9 cellular contexts compared by ENCODE assay signal in the genomic region with DNA sequence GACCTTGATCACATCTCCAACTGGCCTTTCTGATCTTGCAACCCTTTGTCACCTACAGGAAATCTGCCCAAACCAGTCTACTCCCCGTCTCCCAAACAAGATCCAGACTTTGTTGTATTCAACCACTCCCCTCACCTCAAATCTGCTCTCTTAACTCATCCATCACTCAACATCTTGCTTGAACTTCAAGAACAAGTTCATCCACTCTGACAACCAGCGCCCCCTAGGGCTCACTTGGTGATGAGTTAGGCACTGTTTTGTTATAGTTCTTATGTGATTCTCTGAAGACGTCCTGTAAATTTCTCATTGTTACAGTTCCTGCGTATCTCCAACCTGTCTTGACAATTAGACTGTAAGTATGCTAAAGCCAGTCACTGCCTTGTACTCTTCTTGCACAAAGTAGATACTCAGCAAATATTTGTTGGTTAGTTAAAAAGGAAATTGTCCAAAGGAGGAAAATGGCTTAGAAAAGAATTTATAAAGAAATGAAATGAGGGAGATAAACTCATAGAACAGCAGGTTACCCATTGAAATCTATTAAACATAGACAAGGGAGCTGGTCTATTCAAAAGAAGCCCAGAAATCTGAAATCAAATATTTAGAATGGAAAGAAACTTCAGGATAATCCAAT. TPM values are rescaled to one million over a fixed set of nuclear protein-coding genes. Genes with fewer than 3 reads are reported as not detected.
DNase-seq lines count a peak whose midpoint lies in the region; TF ChIP-seq lines count a peak whose summit lies in the region.
"Had no signal": no experiment of that assay in that cellular context is flagged by ENCODE, and none has a peak within 500 bp of the region (broad histone marks: within the 10 kb centered on the region; RNA-seq: fewer than 3 reads in every experiment).

No MANE protein-coding gene starts in this region.

- no peaks in the 10 kb centered on the region for H3K27me3 ChIP-seq in hepatocyte
- H3K27me3 ChIP-seq in suprapubic skin: peaks cover 40% of the 10 kb centered on the region

- TF ChIP-seq CTCF in hepatocyte (IDR thresholded peaks at IDR 0.05; ENCODE audit: poor library complexity) (peak; percentile 43), suprapubic skin (IDR thresholded peaks at IDR 0.05) (peak in 1 of 2 donors; percentile 28)

- H3K4me3 ChIP-seq in hepatocyte: no peak overlapping the region
- H3K4me3 ChIP-seq in suprapubic skin: no peak overlapping the region

- TF ChIP-seq EP300 in suprapubic skin (IDR thresholded peaks at IDR 0.05): no peak

- no peaks in the 10 kb centered on the region for H4K20me1 ChIP-seq in hepatocyte (ENCODE audit: insufficient read depth, poor library complexity, severe bottlenecking)

- H3K9me3 ChIP-seq in hepatocyte (ENCODE audit: low read depth) (no peaks in the 10 kb centered on the region), suprapubic skin (no peaks in the 10 kb centered on the region)

- H3K27ac ChIP-seq in hepatocyte: no peak overlapping the region
- no peak overlapping the region for H3K27ac ChIP-seq in suprapubic skin
- H3K27ac ChIP-seq: parathyroid adenoma had no signal

- no peaks in the 10 kb centered on the region for H3K4me1 ChIP-seq in hepatocyte (ENCODE audit: insufficient read depth)
- no peaks in the 10 kb centered on the region for H3K4me1 ChIP-seq in suprapubic skin
- H3K4me1 ChIP-seq: parathyroid adenoma had no signal

- H3K79me2 ChIP-seq in hepatocyte: no peaks in the 10 kb centered on the region
- H3K79me2 ChIP-seq: parathyroid adenoma had no signal

- 47% methylated on average over 4 of the region's 4 CpGs for WGBS in hepatocyte (ENCODE audit: low lambda C conversion rate, missing lambda C conversion rate)
- WGBS in suprapubic skin: 46% methylated on average over 4 of the region's 4 CpGs

- peak; percentile 41 for DNase-seq in G401 (ENCODE audit: low spot score)
- DNase-seq in NOMO-1 (lab: John Stamatoyannopoulos, UW; ENCODE audit: unreplicated experiment in 2 of 2): peak; percentile 16 to 56
- DNase-seq in activated T-cell treated with anti-CD3 and anti-CD28 coated beads, Interleukin-2, amount 50 U/mL, for 48 hours: peak; percentile 74
- DNase-seq in hepatocyte (ENCODE audit: low spot score): peak; percentile 48
- peak; percentile 31 to 54 (median 43) for DNase-seq in stimulated activated CD4-positive, alpha-beta T cell treated with anti-CD3 and anti-CD28 coated beads, TNF-alpha, amount 100 ng/mL, for 48 hours (ENCODE audit: low read depth in 3 of 3)
- no peak for DNase-seq in suprapubic skin (ENCODE audit: low spot score in 2 of 2)
- DNase-seq in globus pallidus (ENCODE audit: low spot score): no peak
- no peak for DNase-seq in NCI-H2029 treated with DMSO at 0.1 percent for 48 hours (lab: John Stamatoyannopoulos, UW)

- H3K9me2 ChIP-seq in hepatocyte (replicated peaks; ENCODE audit: insufficient read depth): no peaks in the 10 kb centered on the region

- H3K4me2 ChIP-seq in hepatocyte: no peak overlapping the region

- no peak overlapping the region for H2AFZ ChIP-seq in hepatocyte
- H2AFZ ChIP-seq: parathyroid adenoma had no signal

- no peaks in the 10 kb centered on the region for H3K36me3 ChIP-seq in hepatocyte (replicated peaks; ENCODE audit: insufficient read depth, low read depth)
- no peaks in the 10 kb centered on the region for H3K36me3 ChIP-seq in suprapubic skin

- TF ChIP-seq POLR2A in suprapubic skin (IDR thresholded peaks at IDR 0.05): no peak

- in situ Hi-C loops in G401 (cut with HindIII; ENCODE audit: low sequenced_read_pairs): no loop called here

RNA-seq across cellular contexts. Expression of a gene that starts 5.3 kb away (rescaled TPM):
- 21.1 and 63.4 TPM in 2 replicates for total RNA-seq in G401 (2014; rRNA removed; shearing (Covaris generic))
- 6.8 and 10.3 TPM in 2 replicates for total RNA-seq in hepatocyte
- polyA plus RNA-seq in hepatocyte: 5.4 and 9.9 TPM in 2 replicates
- total RNA-seq in suprapubic skin: 10 to 100 TPM; 27.4 to 86.3 (median 58.0) TPM

Comparison
In these comparisons a context has a peak if more than half of its experiments do, and no peak if none do; other contexts are left out.
1. DNase-seq: peak in G401 (single experiment), NOMO-1 (2 of 2), activated T-cell treated with anti-CD3 and anti-CD28 coated beads, Interleukin-2, amount 50 U/mL, for 48 hours (2 of 2), hepatocyte (single experiment) and stimulated activated CD4-positive, alpha-beta T cell treated with anti-CD3 and anti-CD28 coated beads, TNF-alpha, amount 100 ng/mL, for 48 hours (3 of 3); none in suprapubic skin (0 of 2), globus pallidus (single experiment) and NCI-H2029 treated with DMSO at 0.1 percent for 48 hours (single experiment).